In the genomic region with DNA sequence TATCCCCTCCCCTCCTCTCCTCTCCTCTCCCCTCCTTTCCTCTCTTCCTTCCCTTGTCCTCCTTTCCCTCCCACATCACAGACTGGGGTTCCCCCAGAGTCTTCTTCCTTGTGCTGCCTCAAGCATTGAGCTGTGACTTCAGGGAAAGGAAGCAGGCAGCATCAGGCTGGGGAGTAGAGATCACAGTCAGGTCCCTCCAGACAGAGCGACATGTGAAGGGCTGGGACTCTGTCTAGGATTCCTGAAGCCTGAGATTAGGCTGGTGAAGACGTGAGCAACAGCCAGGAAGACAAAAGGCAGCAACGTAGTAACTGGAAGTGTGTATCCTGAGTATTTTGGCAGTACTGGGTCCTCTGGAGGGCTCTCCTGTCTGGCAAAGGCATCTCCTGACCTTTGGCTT, we compare ENCODE assay signal across 15 cellular contexts.
A peak's percentile ranks its signal among the peaks of the same experiment; 100 is the strongest.
DNase-seq lines count a peak whose midpoint lies in the region; ATAC-seq, FAIRE-seq and TF ChIP-seq lines count a peak whose summit lies in the region.
"Had no signal": no experiment of that assay in that cellular context is flagged by ENCODE, and none has a peak within 500 bp of the region (broad histone marks: within the 10 kb centered on the region; RNA-seq: fewer than 3 reads in every experiment).

No MANE protein-coding gene starts in this region.

- in situ Hi-C loops in Panc1 (cut with HindIII; ENCODE audit: low pct_unique_long_range_greater_than_20kb, low sequenced_read_pairs): no loop called here

- no peaks in the 10 kb centered on the region for H3K27me3 ChIP-seq in Panc1 (ENCODE audit: control insufficient read depth, insufficient read depth, low read length)
- H3K27me3 ChIP-seq: BE2C had no signal

- H3K4me3 ChIP-seq in Panc1 (ENCODE audit: low read depth in 2 of 2, low read length in 2 of 2): no peak overlapping the region
- H3K4me3 ChIP-seq: A549, GM12878, GM23248 had no signal

- ATAC-seq in Panc1 (0 out of 2 replicates have a peak, but pooled peaks have one; percentile 33), GM19395 (IDR thresholded peaks at IDR 0.05; ENCODE audit: unreplicated experiment) (no peak)
- no peak for ATAC-seq in stimulated activated memory B cell treated with anti-CD40 and anti-IgM and Interleukin-4, amounts not matched to agents 10 μg/mL and 1 μg/mL and 100 μg/mL, for 72 hours
- ATAC-seq: A549, GM12878 had no signal

- CTCF ChIA-PET in Panc1 (lab: Charles Lee): no interaction called here

- no peaks in the 10 kb centered on the region for H3K4me1 ChIP-seq in Panc1 (ENCODE audit: control insufficient read depth, insufficient read depth, low read length)
- H3K4me1 ChIP-seq: A549, BE2C had no signal

- intact Hi-C loops in Panc1 (cut with micrococcal nuclease; ENCODE audit: unreplicated experiment): no loop called here

- H3K27ac Mint-ChIP-seq in stimulated activated memory B cell treated with anti-CD40 and anti-IgM and Interleukin-4, amounts not matched to agents 10 μg/mL and 1 μg/mL and 100 μg/mL, for 72 hours: peak overlapping the region; percentile 2

- H3K27ac ChIP-seq in Panc1 (ENCODE audit: low read length): no peak overlapping the region
- H3K27ac ChIP-seq: C4-2B, GM23248 had no signal

- no peaks in the 10 kb centered on the region for H3K36me3 Mint-ChIP-seq in stimulated activated memory B cell treated with anti-CD40 and anti-IgM and Interleukin-4, amounts not matched to agents 10 μg/mL and 1 μg/mL and 100 μg/mL, for 72 hours
- H3K36me3 Mint-ChIP-seq: CD4-positive, alpha-beta memory T cell had no signal

- H3K27me3 Mint-ChIP-seq in stimulated activated memory B cell treated with anti-CD40 and anti-IgM and Interleukin-4, amounts not matched to agents 10 μg/mL and 1 μg/mL and 100 μg/mL, for 72 hours: no peaks in the 10 kb centered on the region
- H3K27me3 Mint-ChIP-seq: CD4-positive, alpha-beta memory T cell had no signal

- H3K4me3 Mint-ChIP-seq in stimulated activated memory B cell treated with anti-CD40 and anti-IgM and Interleukin-4, amounts not matched to agents 10 μg/mL and 1 μg/mL and 100 μg/mL, for 72 hours: no peak overlapping the region
- H3K4me3 Mint-ChIP-seq: CD4-positive, alpha-beta memory T cell had no signal

- no TSS peak for BruUV-seq in Panc1 (replicated peaks; lab: Mats Ljungman, UMichigan)

- POLR2A ChIA-PET in Panc1 (lab: Charles Lee): no interaction called here

- DNase-seq in HTR-8/SVneo (ENCODE audit: insufficient read length, low spot score): no peak
- DNase-seq in Panc1 (ENCODE audit: low read depth, low spot score): no peak
- peak; percentile 63 for DNase-seq in kidney tubule cell (ENCODE audit: low spot score)
- no peak for DNase-seq in NCI-H2029 treated with DMSO at 0.1 percent for 48 hours (lab: John Stamatoyannopoulos, UW)
- DNase-seq: BE2C; CD4-positive, alpha-beta memory T cell; DMS79; GM23248 had no signal

- peaks cover 30% of the 10 kb centered on the region for H3K4me1 Mint-ChIP-seq in stimulated activated memory B cell treated with anti-CD40 and anti-IgM and Interleukin-4, amounts not matched to agents 10 μg/mL and 1 μg/mL and 100 μg/mL, for 72 hours

- TF ChIP-seq CTCF in Panc1 (IDR thresholded peaks at IDR 0.05): no peak

- FAIRE-seq in HTR-8/SVneo (lab: Jason Lieb, UNC): peak; percentile 49
- FAIRE-seq: A549, GM12878, GM18507, H54 had no signal

- H3K9me3 ChIP-seq in Panc1 (ENCODE audit: control insufficient read depth, insufficient read depth, low read depth, low read length): no peaks in the 10 kb centered on the region
- H3K9me3 ChIP-seq: A549, BE2C had no signal

- H3K9me3 Mint-ChIP-seq in stimulated activated memory B cell treated with anti-CD40 and anti-IgM and Interleukin-4, amounts not matched to agents 10 μg/mL and 1 μg/mL and 100 μg/mL, for 72 hours: no peaks in the 10 kb centered on the region

- no peaks in the 10 kb centered on the region for H3K36me3 ChIP-seq in Panc1 (ENCODE audit: control insufficient read depth, insufficient read depth, low read length)
- H3K36me3 ChIP-seq: BE2C had no signal
